In genomic region chr6:57252975-57253374, GRCh38 we compare ENCODE assay signal across 12 cellular contexts. TPM values are rescaled to one million over a fixed set of nuclear protein-coding genes. Genes with fewer than 3 reads are reported as not detected.
DNase-seq lines count a peak whose midpoint lies in the region; ATAC-seq and TF ChIP-seq lines count a peak whose summit lies in the region.
"Had no signal": no experiment of that assay in that cellular context is flagged by ENCODE, and none has a peak within 500 bp of the region (broad histone marks: within the 10 kb centered on the region; RNA-seq: fewer than 3 reads in every experiment).

No MANE protein-coding gene starts in this region.

- H3K4me3 ChIP-seq in skeletal muscle satellite cell (ENCODE audit: low read length): no peak overlapping the region
- H3K4me3 ChIP-seq: adrenal gland had no signal

- TF ChIP-seq CTCF in GM10248 (IDR thresholded peaks at IDR 0.05; ENCODE audit: control extremely low read depth, extremely low read depth, low read depth, missing control alignments): no peak

- H3K9me3 Mint-ChIP-seq in activated T-cell treated with anti-CD3 and anti-CD28 coated beads, Interleukin-2, amount 50 U/mL, for 4 hours: no peaks in the 10 kb centered on the region
- H3K9me3 Mint-ChIP-seq: effector memory CD8-positive, alpha-beta T cell; mesothelial cell of epicardium had no signal

- H3K4me1 ChIP-seq in skeletal muscle satellite cell (ENCODE audit: control insufficient read depth, insufficient read depth, low read length): peaks cover 20% of the 10 kb centered on the region
- H3K4me1 ChIP-seq: adrenal gland had no signal

- no peaks in the 10 kb centered on the region for H3K36me3 ChIP-seq in skeletal muscle satellite cell (ENCODE audit: insufficient read depth, low read length)
- H3K36me3 ChIP-seq: adrenal gland had no signal

- POLR2A ChIA-PET in GM10248 (lab: Yijun Ruan, JAX): no interaction called here

- no peaks in the 10 kb centered on the region for H3K27me3 ChIP-seq in skeletal muscle satellite cell (ENCODE audit: control insufficient read depth, insufficient read depth, low read length)
- H3K27me3 ChIP-seq: adrenal gland had no signal

- no peaks in the 10 kb centered on the region for H3K36me3 Mint-ChIP-seq in activated T-cell treated with anti-CD3 and anti-CD28 coated beads, Interleukin-2, amount 50 U/mL, for 4 hours (ENCODE audit: insufficient read depth)
- H3K36me3 Mint-ChIP-seq: mesothelial cell of epicardium had no signal

- ATAC-seq in activated T-cell treated with anti-CD3 and anti-CD28 coated beads, Interleukin-2, amount 50 U/mL, for 4 hours: no peak
- ATAC-seq: effector memory CD8-positive, alpha-beta T cell had no signal

- H3K9me3 ChIP-seq in skeletal muscle satellite cell (replicated peaks; ENCODE audit: low read length): no peaks in the 10 kb centered on the region
- H3K9me3 ChIP-seq: adrenal gland had no signal

- H3K27me3 Mint-ChIP-seq in activated T-cell treated with anti-CD3 and anti-CD28 coated beads, Interleukin-2, amount 50 U/mL, for 4 hours (ENCODE audit: low read depth): no peaks in the 10 kb centered on the region
- H3K27me3 Mint-ChIP-seq: effector memory CD8-positive, alpha-beta T cell had no signal

- no peak overlapping the region for H3K4me3 Mint-ChIP-seq in activated T-cell treated with anti-CD3 and anti-CD28 coated beads, Interleukin-2, amount 50 U/mL, for 4 hours
- H3K4me3 Mint-ChIP-seq: effector memory CD8-positive, alpha-beta T cell; mesothelial cell of epicardium had no signal

- CTCF ChIA-PET in GM10248 (lab: Yijun Ruan, JAX): no interaction called here

- peak overlapping the region; percentile 54 for H3K9ac ChIP-seq in skeletal muscle satellite cell (ENCODE audit: low read depth, low read length)

- H3K4me2 ChIP-seq in skeletal muscle satellite cell (ENCODE audit: low read length): peak overlapping the region; percentile 56

- no peaks in the 10 kb centered on the region for H3K4me1 Mint-ChIP-seq in activated T-cell treated with anti-CD3 and anti-CD28 coated beads, Interleukin-2, amount 50 U/mL, for 4 hours (ENCODE audit: low read depth)

- peak; percentile 35 for DNase-seq in EL
- peak; percentile 44 for DNase-seq in astrocyte of the hippocampus (ENCODE audit: low read depth, low spot score)
- DNase-seq in kidney tubule cell (ENCODE audit: low spot score): peak; percentile 11
- DNase-seq in activated T-cell treated with anti-CD3 and anti-CD28 coated beads, Interleukin-2, amount 50 U/mL, for 4 hours: no peak
- DNase-seq in GM10248 (ENCODE audit: extremely low spot score): no peak
- no peak for DNase-seq in activated T-cell treated with anti-CD3 and anti-CD28 coated beads, Interleukin-2, amount 50 U/mL, for 1 hour
- DNase-seq in NCI-H1417 treated with DMSO at 0.1 percent for 48 hours (lab: John Stamatoyannopoulos, UW): no peak
- DNase-seq: adrenal gland; effector memory CD8-positive, alpha-beta T cell; NCI-H524 had no signal

RNA-seq across cellular contexts. Expression of gene RAB23, which starts 30.9 kb away (rescaled TPM):
- 32.8 and 36.0 TPM in 2 replicates for total RNA-seq in skeletal muscle satellite cell (2012; rRNA removed)
- total RNA-seq in activated T-cell treated with anti-CD3 and anti-CD28 coated beads, Interleukin-2, amount 50 U/mL, for 4 hours: 1 to 10 TPM; 1.5 to 2.2 (median 2.0) TPM

Comparison
In these comparisons a context has a peak if more than half of its experiments do, and no peak if none do; other contexts are left out.
1. DNase-seq: peak in EL (single experiment), astrocyte of the hippocampus (single experiment) and kidney tubule cell (single experiment); none in activated T-cell treated with anti-CD3 and anti-CD28 coated beads, Interleukin-2, amount 50 U/mL, for 4 hours (single experiment), GM10248 (single experiment), activated T-cell treated with anti-CD3 and anti-CD28 coated beads, Interleukin-2, amount 50 U/mL, for 1 hour (single experiment) and NCI-H1417 treated with DMSO at 0.1 percent for 48 hours (single experiment).